ENCODE assay signal across 8 cellular contexts in the genomic region with DNA sequence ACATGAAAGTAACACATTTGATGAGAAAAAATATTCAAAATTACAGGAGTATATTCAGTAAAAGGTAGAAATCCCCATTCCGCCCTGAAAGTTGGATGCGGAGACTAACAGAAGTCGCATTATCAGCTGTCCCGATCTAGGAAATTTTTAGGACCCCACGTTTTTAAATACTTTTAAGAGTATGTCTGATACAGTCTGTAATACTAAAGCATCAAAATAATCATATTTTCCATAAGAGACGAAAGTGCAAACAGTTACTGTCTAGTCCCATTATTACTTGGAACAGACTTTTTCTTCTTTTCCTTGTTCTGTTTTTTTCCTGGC. TPM values are rescaled to one million over a fixed set of nuclear protein-coding genes. Genes with fewer than 3 reads are reported as not detected.
DNase-seq lines count a peak whose midpoint lies in the region; ATAC-seq and TF ChIP-seq lines count a peak whose summit lies in the region.

No MANE protein-coding gene starts in this region.

- no peak for DNase-seq in H7
- DNase-seq in foreskin fibroblast = no peak
- DNase-seq in retina = peak; percentile 6
- DNase-seq in nucleus accumbens (lab: John Stamatoyannopoulos, UW) = no peak
- no peak for DNase-seq in stimulated activated CD4-positive, alpha-beta T cell treated with anti-CD3 and anti-CD28 coated beads, Interleukin-2, amount 100 ng/mL, for 24 hours

- H3K4me3 ChIP-seq in H7 (ENCODE audit: insufficient read depth, low read depth, low read length) (peak overlapping the region; percentile 31), WI38 (ENCODE audit: low read depth, low read length) (peak overlapping the region; percentile 64), foreskin fibroblast (ENCODE audit: low read depth in 1 of 2, low read length in 2 of 2) (peak overlapping the region; percentile 52 to 77)

- H3K27me3 ChIP-seq in H7 (ENCODE audit: control insufficient read depth, insufficient read depth, low read length) = peaks cover 44% of the 10 kb centered on the region

- no peaks in the 10 kb centered on the region for H3K36me3 ChIP-seq in H7 (replicated peaks; ENCODE audit: control insufficient read depth, insufficient read depth, low read length)

- no peak for TF ChIP-seq CTCF in WI38 (IDR thresholded peaks at IDR 0.05; ENCODE audit: low read depth, low read length)
- no peak for TF ChIP-seq CTCF in foreskin fibroblast (IDR thresholded peaks at IDR 0.05; ENCODE audit: low read depth, low read length)

- ATAC-seq in HG02759 (IDR thresholded peaks at IDR 0.05; ENCODE audit: unreplicated experiment) = no peak
- ATAC-seq in GM21717 (IDR thresholded peaks at IDR 0.05; ENCODE audit: unreplicated experiment) = no peak

RNA-seq across cellular contexts. Expression of gene PLAGL1, which starts 0.6 kb away (rescaled TPM):
- 0.07 and 1.7 TPM in 2 replicates for total RNA-seq in H7 (2014; rRNA removed; shearing (Covaris generic))
